9 cellular contexts compared by ENCODE assay signal in genomic region chr16:66517586-66518263, GRCh38. TPM values are rescaled to one million over a fixed set of nuclear protein-coding genes. Genes with fewer than 3 reads are reported as not detected.
DNase-seq lines count a peak whose midpoint lies in the region; ATAC-seq and TF ChIP-seq lines count a peak whose summit lies in the region.
"Had no signal": no experiment of that assay in that cellular context is flagged by ENCODE, and none has a peak within 500 bp of the region (broad histone marks: within the 10 kb centered on the region; RNA-seq: fewer than 3 reads in every experiment).

No MANE protein-coding gene starts in this region.

- H3F3A ChIP-seq in SK-N-SH (replicated peaks; ENCODE audit: insufficient read depth) = peaks cover 15% of the 10 kb centered on the region

- H3K4me1 Mint-ChIP-seq in memory B cell = peaks cover 53% of the 10 kb centered on the region

- H3K79me2 ChIP-seq in SK-N-SH (ENCODE audit: insufficient read depth) = no peaks in the 10 kb centered on the region

- no peak for TF ChIP-seq EP300 in SK-N-SH (IDR thresholded peaks at IDR 0.05; ENCODE audit: borderline replicate concordance in 1 of 2, low read depth in 1 of 2, low read length in 1 of 2)

- no peaks in the 10 kb centered on the region for H3K9me3 Mint-ChIP-seq in memory B cell

- no peak for TF ChIP-seq POLR2A in adrenal gland (IDR thresholded peaks at IDR 0.05)

- ATAC-seq in SK-N-SH treated with all-trans-retinoic acid at 6 μM for 48 hours = no peak
- no peak for ATAC-seq in memory B cell (ENCODE audit: low read depth)
- no peak for ATAC-seq in HG03135 (IDR thresholded peaks at IDR 0.05; ENCODE audit: unreplicated experiment)

- no peak for DNase-seq in SK-N-SH
- peak in 5 of 7 donors; percentile 7 to 57 (median 35) for DNase-seq in adrenal gland
- DNase-seq in memory B cell (ENCODE audit: low spot score in 2 of 2) = no peak
- DNase-seq in stimulated activated CD4-positive, alpha-beta T cell treated with anti-CD3 and anti-CD28 coated beads, Interleukin-12 subunit alpha, Interleukin-12 subunit beta, amount 100 ng/mL, for 4 hours = no peak
- no peak for DNase-seq in HPDE6-E6E7 (ENCODE audit: extremely low spot score)
- DNase-seq: HCEC 1CT had no signal

- H3K27me3 ChIP-seq in SK-N-SH (ENCODE audit: insufficient read depth) (no peaks in the 10 kb centered on the region), adrenal gland (no peaks in the 10 kb centered on the region), thymus (ENCODE audit: control insufficient read depth, insufficient read depth) (no peaks in the 10 kb centered on the region)

- TF ChIP-seq CTCF in SK-N-SH (IDR thresholded peaks at IDR 0.05) (no peak), adrenal gland (IDR thresholded peaks at IDR 0.05) (no peak)

- H3K9me2 ChIP-seq in SK-N-SH = no peaks in the 10 kb centered on the region

- intact Hi-C loops in adrenal gland (cut with DNase I) = no loop called here

- CTCF ChIA-PET in SK-N-SH (lab: Yijun Ruan, JAX) = interaction anchor here (2.6 kb wide), 1 partner anchor 111 kb away, joined by 8 read pairs; no protein-coding TSS in a partner anchor

- H3K9me3 ChIP-seq in SK-N-SH (no peaks in the 10 kb centered on the region), adrenal gland (replicated peaks in 1 of 3) (no peaks in the 10 kb centered on the region), thymus (ENCODE audit: control insufficient read depth) (no peaks in the 10 kb centered on the region)

- H3K36me3 ChIP-seq in SK-N-SH (replicated peaks in 1 of 2; ENCODE audit: control insufficient read depth in 1 of 2, insufficient read depth in 2 of 2, low read length in 1 of 2) (no peaks in the 10 kb centered on the region), adrenal gland (replicated peaks in 1 of 2) (no peaks in the 10 kb centered on the region), thymus (ENCODE audit: control insufficient read depth, insufficient read depth) (no peaks in the 10 kb centered on the region)

- no peak for TF ChIP-seq RAD21 in SK-N-SH (IDR thresholded peaks at IDR 0.05; ENCODE audit: low read length)

- H3K4me3 ChIP-seq in SK-N-SH (ENCODE audit: low read depth in 2 of 2, low read length in 1 of 2) (no peak overlapping the region), adrenal gland (peak overlapping the region in 1 of 4 donors; percentile 27), thymus (ENCODE audit: low read length) (no peak overlapping the region)

- H3K27ac ChIP-seq in SK-N-SH (ENCODE audit: low read depth in 2 of 2, low read length in 1 of 2) = peak overlapping the region; percentile 89 to 94
- peak overlapping the region; percentile 91 to 99 (median 97) for H3K27ac ChIP-seq in adrenal gland
- peak overlapping the region; percentile 90 for H3K27ac ChIP-seq in thymus (ENCODE audit: low read depth)

- no peaks in the 10 kb centered on the region for H3K27me3 Mint-ChIP-seq in memory B cell

- H3K4me1 ChIP-seq in SK-N-SH (ENCODE audit: control insufficient read depth in 1 of 2, insufficient read depth in 2 of 2, low read depth in 1 of 2, low read length in 1 of 2) = peaks cover 15 to 22% of the 10 kb centered on the region in 2 experiments; a peak in 3 of 4 replicates
- H3K4me1 ChIP-seq in adrenal gland (replicated peaks in 1 of 2) = peaks cover 43 to 75% of the 10 kb centered on the region in 2 donors
- peaks cover 47% of the 10 kb centered on the region for H3K4me1 ChIP-seq in thymus (ENCODE audit: control insufficient read depth, insufficient read depth, low read length)

- no peaks in the 10 kb centered on the region for H4K20me1 ChIP-seq in SK-N-SH (ENCODE audit: insufficient read depth)

- peak overlapping the region; percentile 63 for H3K9ac ChIP-seq in SK-N-SH

- WGBS in SK-N-SH (ENCODE audit: low lambda C conversion rate) = 88% methylated on average over 8 of the region's 8 CpGs
- WGBS in adrenal gland, 4 donors = 72 to 82% (median 80%) methylated on average over 4 to 8 of the region's 8 CpGs
- 93% methylated on average over 8 of the region's 8 CpGs for WGBS in thymus

- H3K27ac Mint-ChIP-seq in memory B cell = peak overlapping the region; percentile 100

- POLR2A ChIA-PET in SK-N-SH (lab: Yijun Ruan, JAX) = no interaction called here

- H3K4me2 ChIP-seq in SK-N-SH = peak overlapping the region; percentile 72

- peak overlapping the region; percentile 87 for H3K4me3 Mint-ChIP-seq in memory B cell

- H3K36me3 Mint-ChIP-seq in memory B cell = no peaks in the 10 kb centered on the region

- peak overlapping the region; percentile 53; the same call in 1 of the 2 replicates for H2AFZ ChIP-seq in SK-N-SH (ENCODE audit: low read depth)

TF ChIP-seq in SK-N-SH, 30 proteins besides CTCF, POLR2A, EP300 and RAD21:
- TF ChIP-seq USF2 (IDR thresholded peaks at IDR 0.05; ENCODE audit: borderline replicate concordance, low read depth, low read length) = no peak
- TF ChIP-seq MXI1 (IDR thresholded peaks at IDR 0.05; ENCODE audit: low read depth, low read length) = no peak
- no peak for TF ChIP-seq MEF2A (IDR thresholded peaks at IDR 0.05; ENCODE audit: borderline replicate concordance, low read depth)
- TF ChIP-seq RCOR1 (IDR thresholded peaks at IDR 0.05; ENCODE audit: low read length) = no peak
- TF ChIP-seq MAX (IDR thresholded peaks at IDR 0.05; ENCODE audit: low read depth) = no peak
- no peak for TF ChIP-seq TCF12 (IDR thresholded peaks at IDR 0.05)
- TF ChIP-seq USF1 (IDR thresholded peaks at IDR 0.05; ENCODE audit: borderline replicate concordance, low read depth) = no peak

TF ChIP-seq in SK-N-SH treated with all-trans-retinoic acid at 6 μM for 48 hours, 23 proteins besides CTCF, POLR2A, EP300 and RAD21 (continues in another document):
- TF ChIP-seq ESRRG (CRISPR knock-in tag; IDR thresholded peaks at IDR 0.05) = no peak
- TF ChIP-seq OSR1 (CRISPR knock-in tag; IDR thresholded peaks at IDR 0.05) = no peak
- TF ChIP-seq ZFP30 (CRISPR knock-in tag; IDR thresholded peaks at IDR 0.05) = no peak
- no peak for TF ChIP-seq ISL1 (CRISPR knock-in tag; IDR thresholded peaks at IDR 0.05)
- no peak for TF ChIP-seq SNAI2 (CRISPR knock-in tag; IDR thresholded peaks at IDR 0.05)
- no peak for TF ChIP-seq TSHZ2 (CRISPR knock-in tag; IDR thresholded peaks at IDR 0.05)
- TF ChIP-seq ARNTL (CRISPR knock-in tag; IDR thresholded peaks at IDR 0.05; ENCODE audit: borderline replicate concordance, low read depth) = no peak
- TF ChIP-seq ZNF70 (CRISPR knock-in tag; IDR thresholded peaks at IDR 0.05) = no peak
- no peak for TF ChIP-seq ZFP3 (CRISPR knock-in tag; IDR thresholded peaks at IDR 0.05)
- no peak for TF ChIP-seq PPARA (CRISPR knock-in tag; IDR thresholded peaks at IDR 0.05; ENCODE audit: borderline replicate concordance)
- no peak for TF ChIP-seq PATZ1 (CRISPR knock-in tag; IDR thresholded peaks at IDR 0.05; ENCODE audit: borderline replicate concordance)

RNA-seq across cellular contexts. Expression of gene TK2, which starts 32.2 kb away (rescaled TPM):
- polyA plus RNA-seq in SK-N-SH (2012; rRNA removed) (25.2 and 37.6 TPM in 2 replicates), adrenal gland (10 to 100 TPM; 24.9 to 45.3 (median 29.8) TPM), thymus (15.9 TPM)
- 27.7 and 28.2 TPM in 2 replicates for polyA plus RNA-seq in SK-N-SH (2012; cell fraction: cytosol; rRNA removed)
- 64.2 and 80.0 TPM in 2 replicates for polyA plus RNA-seq in SK-N-SH (2012; cell fraction: nucleus; rRNA removed)
- total RNA-seq in adrenal gland = 10 to 100 TPM; 48.3 to 78.9 (median 67.5) TPM

RNA-seq across cellular contexts. Expression of gene CKLF, which starts 34.7 kb away (rescaled TPM):
- polyA plus RNA-seq in SK-N-SH (2012; rRNA removed) = 179 and 211 TPM in 2 replicates
- polyA plus RNA-seq in SK-N-SH (2012; cell fraction: cytosol; rRNA removed) = 185 and 194 TPM in 2 replicates
- polyA plus RNA-seq in SK-N-SH (2012; cell fraction: nucleus; rRNA removed) = 42.3 and 65.4 TPM in 2 replicates
- 10 to 100 TPM; 19.6 to 55.9 (median 43.8) TPM for total RNA-seq in adrenal gland
- polyA plus RNA-seq in adrenal gland = 10 to 100 TPM; 23.6 to 32.8 (median 26.2) TPM
- 53.8 TPM for polyA plus RNA-seq in thymus

RNA-seq across cellular contexts. Expression of gene CMTM1, which starts 48.5 kb away (rescaled TPM):
- polyA plus RNA-seq in SK-N-SH (2012; rRNA removed) (3.1 and 3.7 TPM in 2 replicates), adrenal gland (1 to 10 TPM in 1 of 3 donors, under 1 TPM in 1, not detected in 1; 0.34 to 1.4 TPM), thymus (0.64 TPM)
- polyA plus RNA-seq in SK-N-SH (2012; cell fraction: cytosol; rRNA removed) = 1.0 and 2.3 TPM in 2 replicates
- 3.1 and 3.2 TPM in 2 replicates for polyA plus RNA-seq in SK-N-SH (2012; cell fraction: nucleus; rRNA removed)
- total RNA-seq in adrenal gland = 1 to 10 TPM in 6 of 8 donors, under 1 TPM in 2; 0.36 to 6.9 (median 2.9) TPM

Comparison
In these comparisons a context has a peak if more than half of its experiments do, and no peak if none do; other contexts are left out.
1. DNase-seq: peak in adrenal gland (5 of 7); none in SK-N-SH (single experiment), memory B cell (0 of 2), stimulated activated CD4-positive, alpha-beta T cell treated with anti-CD3 and anti-CD28 coated beads, Interleukin-12 subunit alpha, Interleukin-12 subunit beta, amount 100 ng/mL, for 4 hours (single experiment) and HPDE6-E6E7 (single experiment).
2. Peak in every context shown above with its lines, with median percentiles within 50 percentile points of each other: H3K27ac ChIP-seq.